8 cellular contexts compared by ENCODE assay signal in genomic region chr19:41363753-41364545, GRCh38. TPM values are rescaled to one million over a fixed set of nuclear protein-coding genes. Genes with fewer than 3 reads are reported as not detected.
DNase-seq lines count a peak whose midpoint lies in the region; ATAC-seq and TF ChIP-seq lines count a peak whose summit lies in the region.

Gene B9D2, minus strand, starts transcription at chr19:41364149. Its CDS starts 630 bp downstream, at chr19:41363519.

- TSS peak; percentile 94 for BruUV-seq in Panc1 (replicated peaks; lab: Mats Ljungman, UMichigan)

- H3K9me3 ChIP-seq in Panc1 (ENCODE audit: control insufficient read depth, insufficient read depth, low read depth, low read length) (no peaks in the 10 kb centered on the region), muscle layer of colon (ENCODE audit: low read length) (no peaks in the 10 kb centered on the region)

- ATAC-seq in GM21723 (IDR thresholded peaks at IDR 0.05; ENCODE audit: unreplicated experiment) (peak; percentile 82), Panc1 (peak; percentile 98), esophagus mucosa (peak; percentile 92)

- H3K36me3 ChIP-seq in Panc1 (ENCODE audit: control insufficient read depth, insufficient read depth, low read length) (no peaks in the 10 kb centered on the region), muscle layer of colon (ENCODE audit: insufficient read depth, low read length) (no peaks in the 10 kb centered on the region)

- H3K27me3 ChIP-seq in Panc1 (ENCODE audit: control insufficient read depth, insufficient read depth, low read length), result no peaks in the 10 kb centered on the region
- H3K27me3 ChIP-seq in muscle layer of colon (ENCODE audit: control insufficient read depth in 1 of 2, insufficient read depth in 2 of 2, low read length in 2 of 2), result no peaks in the 10 kb centered on the region

- DNase-seq in DMS53 (lab: John Stamatoyannopoulos, UW) (peak; percentile 100), KG1 (lab: John Stamatoyannopoulos, UW) (peak; percentile 91), Panc1 (ENCODE audit: low read depth, low spot score) (peak; percentile 91)
- DNase-seq in activated T-cell treated with anti-CD3 and anti-CD28 coated beads, Interleukin-2, amount 50 U/mL, for 48 hours, result peak; percentile 98
- DNase-seq in stimulated activated CD8-positive, alpha-beta memory T cell treated with anti-CD3 and anti-CD28 coated beads, Interleukin-7, amount 100 ng/mL, for 24 hours (ENCODE audit: low read depth), result peak; percentile 95

- H3K9ac ChIP-seq in muscle layer of colon (ENCODE audit: low read length), result peak within 1 kb of the TSS; percentile 57

- H3K4me3 ChIP-seq in Panc1 (ENCODE audit: low read depth in 2 of 2, low read length in 2 of 2) (peak within 1 kb of the TSS; percentile 72 to 92), muscle layer of colon (ENCODE audit: low read depth in 1 of 2, low read length in 2 of 2) (peak within 1 kb of the TSS; percentile 30 to 67)

- in situ Hi-C loops in Panc1 (cut with HindIII; ENCODE audit: low pct_unique_long_range_greater_than_20kb, low sequenced_read_pairs), result no loop called here

- H3K4me1 ChIP-seq in Panc1 (ENCODE audit: control insufficient read depth, insufficient read depth, low read length), result peaks cover 3% of the 10 kb centered on the region
- H3K4me1 ChIP-seq in muscle layer of colon (ENCODE audit: insufficient read depth, low read length), result peaks cover 15% of the 10 kb centered on the region

- H3K27ac ChIP-seq in Panc1 (ENCODE audit: low read length), result peak within 1 kb of the TSS; percentile 98
- H3K27ac ChIP-seq in muscle layer of colon (ENCODE audit: low read depth, low read length), result peak within 1 kb of the TSS; percentile 65

- CTCF ChIA-PET in Panc1 (lab: Charles Lee), result interaction anchor here (0.7 kb wide), 1 partner anchor 220 kb away, joined by 4 read pairs; no protein-coding TSS in a partner anchor

- no peak for TF ChIP-seq CTCF in Panc1 (IDR thresholded peaks at IDR 0.05)

- intact Hi-C loops in Panc1 (cut with micrococcal nuclease; ENCODE audit: unreplicated experiment), result no loop called here

- POLR2A ChIA-PET in Panc1 (lab: Charles Lee), result interaction anchor here (0.8 to 1.1 kb wide), 4 partner anchors 9 to 55 kb away, joined by 3 to 4 read pairs (median 3); no protein-coding TSS in a partner anchor

RNA-seq across cellular contexts. Expression of gene B9D2, which starts in this region (rescaled TPM):
- 7.1 TPM for total RNA-seq in Panc1 (2021; ENCODE audit: unreplicated experiment)
- polyA plus RNA-seq in Panc1 (2012; ENCODE audit: insufficient read length), result 9.8 TPM
- total RNA-seq in esophagus mucosa, result 4.3 TPM

Comparison
In these comparisons a context has a peak if more than half of its experiments do, and no peak if none do; other contexts are left out.
1. Peak in every context shown above with its lines: DNase-seq, ATAC-seq, H3K4me3 ChIP-seq and H3K27ac ChIP-seq.